24 cellular contexts compared by ENCODE assay signal in genomic region chr10:98205351-98205750, GRCh38.
"Had no signal": no experiment of that assay in that cellular context is flagged by ENCODE, and none has a peak within 500 bp of the region (broad histone marks: within the 10 kb centered on the region; RNA-seq: fewer than 3 reads in every experiment).

No MANE protein-coding gene starts in this region.

- DNase-seq: stimulated activated CD4-positive, alpha-beta T cell treated with anti-CD3 and anti-CD28 coated beads, Interleukin-2, amount 100 ng/mL, for 48 hours; stimulated activated CD4-positive, alpha-beta T cell treated with anti-CD3 and anti-CD28 coated beads, Interleukin-4, amount 100 ng/mL, for 1 hour; stimulated activated CD4-positive, alpha-beta T cell treated with anti-CD3 and anti-CD28 coated beads, Interleukin-4, amount 100 ng/mL, for 24 hours; stimulated activated CD4-positive, alpha-beta T cell treated with anti-CD3 and anti-CD28 coated beads, Interleukin-4, amount 100 ng/mL, for 4 hours; stimulated activated CD8-positive, alpha-beta memory T cell treated with anti-CD3 and anti-CD28 coated beads, Interleukin-4, amount 100 ng/mL, for 48 hours; stimulated activated naive B cell treated with anti-CD40 and anti-IgM and Interleukin-4, amounts not matched to agents 10 μg/mL and 1 μg/mL and 100 μg/mL, for 72 hours; stimulated activated naive CD4-positive, alpha-beta T cell; stimulated activated naive CD4-positive, alpha-beta T cell treated with Interleukin-2 at 50 U/mL for 16 hours; stimulated activated naive CD8-positive, alpha-beta T cell treated with anti-CD3 and anti-CD28 coated beads, Interleukin-15, amount 100 ng/mL, for 72 hours; stimulated activated naive CD8-positive, alpha-beta T cell treated with anti-CD3 and anti-CD28 coated beads, Interleukin-15, Interleukin-2, amounts not matched to agents 100 U/mL and 50 U/mL, for 24 hours; stomach; substantia nigra; testis; thyroid gland; tibial artery; transverse colon; trophoblast cell; upper lobe of left lung; upper lobe of right lung; uterus had no signal

- H3K36me3 ChIP-seq: thoracic aorta, uterus, vagina had no signal

- H3K4me3 ChIP-seq: stomach, suprapubic skin, testis, thoracic aorta, thyroid gland, tibial artery, tibial nerve, transverse colon, upper lobe of left lung, upper lobe of right lung, uterus, vagina had no signal

- H3K27ac ChIP-seq: stomach, suprapubic skin, testis, thoracic aorta, thyroid gland, tibial artery, tibial nerve, transverse colon, upper lobe of left lung, upper lobe of right lung, uterus, vagina had no signal

- H3K27me3 ChIP-seq: stomach, suprapubic skin, testis, thyroid gland, tibial artery, tibial nerve, transverse colon, upper lobe of left lung, upper lobe of right lung, uterus, vagina had no signal

- H3K9me3 ChIP-seq: stomach, suprapubic skin, testis, thoracic aorta, thyroid gland, tibial artery, tibial nerve, transverse colon, upper lobe of left lung, upper lobe of right lung, uterus, vagina had no signal
